Comparison of ENCODE assay signal across 15 cellular contexts in the genomic region with DNA sequence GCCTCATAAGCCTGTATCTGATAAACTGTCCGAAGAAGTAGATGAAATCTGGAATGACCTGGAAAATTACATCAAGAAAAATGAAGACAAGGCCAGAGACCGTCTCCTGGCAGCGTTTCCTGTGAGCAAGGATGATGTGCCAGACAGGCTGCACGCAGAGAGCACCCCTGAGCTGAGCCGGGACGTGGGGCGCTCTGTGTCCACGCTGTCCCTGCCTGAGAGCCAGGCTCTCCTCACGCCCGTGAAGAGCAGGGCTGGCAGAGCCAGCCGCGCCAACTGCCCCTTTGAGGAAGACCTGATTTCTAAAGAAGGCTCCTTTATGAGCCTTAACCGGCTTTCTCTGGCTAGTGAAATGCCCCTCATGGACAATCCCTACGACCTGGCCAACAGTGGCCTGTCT. TPM values are rescaled to one million over a fixed set of nuclear protein-coding genes. Genes with fewer than 3 reads are reported as not detected.
DNase-seq lines count a peak whose midpoint lies in the region; ATAC-seq and TF ChIP-seq lines count a peak whose summit lies in the region.
"Had no signal": no experiment of that assay in that cellular context is flagged by ENCODE, and none has a peak within 500 bp of the region (broad histone marks: within the 10 kb centered on the region; RNA-seq: fewer than 3 reads in every experiment).

No MANE protein-coding gene starts in this region.

- H3K4me1 ChIP-seq in Caco-2 (0 out of 2 replicates have a peak, but pooled peaks cover 5% of the 10 kb centered on the region), HCT116 (ENCODE audit: control insufficient read depth in 1 of 2, insufficient read depth in 2 of 2, low read length in 2 of 2) (peaks cover 7 to 14% of the 10 kb centered on the region in 2 experiments; a peak in 3 of 4 replicates), osteoblast (ENCODE audit: insufficient read depth, low read length) (peaks cover 3% of the 10 kb centered on the region)

- H4K20me1 ChIP-seq in HCT116 (ENCODE audit: insufficient read depth) (no peaks in the 10 kb centered on the region), osteoblast (ENCODE audit: insufficient read depth, low read length) (no peaks in the 10 kb centered on the region)

- POLR2A ChIA-PET in Caco-2 (lab: Charles Lee) = no interaction called here
- POLR2A ChIA-PET in HCT116 (lab: Charles Lee) = no interaction called here

- no peak overlapping the region for H3K27ac ChIP-seq in HCT116 (ENCODE audit: low read depth, low read length)
- H3K27ac ChIP-seq in osteoblast (ENCODE audit: low read depth, low read length) = no peak overlapping the region
- H3K27ac ChIP-seq: HL-60 had no signal

- no peak overlapping the region for H3K27ac Mint-ChIP-seq in Caco-2 (ENCODE audit: unreplicated experiment)
- H3K27ac Mint-ChIP-seq in chondrocyte (ENCODE audit: unreplicated experiment) = no peak overlapping the region
- H3K27ac Mint-ChIP-seq in stimulated activated effector memory CD8-positive, alpha-beta T cell treated with anti-CD3 and anti-CD28 coated beads, Interleukin-12 subunit alpha, Interleukin-12 subunit beta, amount 100 ng/mL, for 72 hours = no peak overlapping the region
- H3K27ac Mint-ChIP-seq: B cell; CD4-positive, alpha-beta memory T cell had no signal

- H3K9me2 ChIP-seq in HCT116 (ENCODE audit: insufficient read depth) = no peaks in the 10 kb centered on the region

- TF ChIP-seq CTCF in Caco-2 (IDR thresholded peaks at IDR 0.05; ENCODE audit: insufficient read depth in 1 of 2, low read depth in 1 of 2, low read length in 1 of 2, severe bottlenecking in 1 of 2, unreplicated experiment in 1 of 2) (no peak), HCT116 (IDR thresholded peaks at IDR 0.05 in 2 of 3, conservative IDR thresholded peaks at IDR 0.05 in 1 of 3; ENCODE audit: borderline replicate concordance in 1 of 3, insufficient read depth in 1 of 3, low read depth in 2 of 3, low read length in 2 of 3) (no peak), osteoblast (IDR thresholded peaks at IDR 0.05; ENCODE audit: extremely low read depth, low read depth, low read length) (no peak), chondrocyte (IDR thresholded peaks at IDR 0.05) (no peak)

- CTCF ChIA-PET in Caco-2 (lab: Charles Lee) (no interaction called here), HCT116 (lab: Charles Lee) (interaction anchor here (1.5 kb wide), 2 partner anchors 14 kb away, joined by 3 read pairs; no protein-coding TSS in a partner anchor)

- H3K9ac ChIP-seq in HCT116 (ENCODE audit: low read length) = no peak overlapping the region

- TSS peak; percentile 28 for BruUV-seq in Caco-2 (replicated peaks; lab: Mats Ljungman, UMichigan)
- TSS peak; percentile 29 for BruUV-seq in HCT116 (replicated peaks; lab: Mats Ljungman, UMichigan)

- H3K4me2 ChIP-seq in HCT116 (ENCODE audit: low read length) (no peak overlapping the region), osteoblast (ENCODE audit: insufficient read depth, low read length) (no peak overlapping the region)

- H3K4me3 ChIP-seq in Caco-2 (ENCODE audit: low read depth, low read length) (no peak overlapping the region), HCT116 (replicated peaks in 1 of 2; ENCODE audit: low read depth in 1 of 2, low read length in 2 of 2) (no peak overlapping the region), osteoblast (ENCODE audit: insufficient read depth, low read length) (no peak overlapping the region)

- no peaks in the 10 kb centered on the region for H3K79me2 ChIP-seq in HCT116 (ENCODE audit: insufficient read depth, low read length)
- H3K79me2 ChIP-seq in osteoblast (ENCODE audit: insufficient read depth, low read length) = no peaks in the 10 kb centered on the region

- intact Hi-C loops in Caco-2 (cut with micrococcal nuclease; ENCODE audit: unreplicated experiment) = no loop called here
- intact Hi-C loops in HCT116 (cut with micrococcal nuclease) = no loop called here

- H3K36me3 Mint-ChIP-seq in Caco-2 (ENCODE audit: insufficient read depth, unreplicated experiment) = peaks cover 38% of the 10 kb centered on the region
- H3K36me3 Mint-ChIP-seq in chondrocyte (ENCODE audit: low read depth) = no peaks in the 10 kb centered on the region
- peaks cover 4% of the 10 kb centered on the region for H3K36me3 Mint-ChIP-seq in stimulated activated effector memory CD8-positive, alpha-beta T cell treated with anti-CD3 and anti-CD28 coated beads, Interleukin-12 subunit alpha, Interleukin-12 subunit beta, amount 100 ng/mL, for 72 hours

- H3K4me3 Mint-ChIP-seq in Caco-2 (ENCODE audit: unreplicated experiment) = no peak overlapping the region
- no peak overlapping the region for H3K4me3 Mint-ChIP-seq in chondrocyte (ENCODE audit: unreplicated experiment)
- H3K4me3 Mint-ChIP-seq in stimulated activated effector memory CD8-positive, alpha-beta T cell treated with anti-CD3 and anti-CD28 coated beads, Interleukin-12 subunit alpha, Interleukin-12 subunit beta, amount 100 ng/mL, for 72 hours = no peak overlapping the region
- H3K4me3 Mint-ChIP-seq: B cell; CD4-positive, alpha-beta memory T cell had no signal

- RAD21 ChIA-PET in HCT116 (lab: Charles Lee; ENCODE audit: low non-redundant PET in 1 of 2, low total read pairs in 2 of 2, uncharacterized antibody in 2 of 2, unreplicated experiment in 2 of 2) = no interaction called here

- no peak for TF ChIP-seq POLR2A in HCT116 (IDR thresholded peaks at IDR 0.05; ENCODE audit: borderline replicate concordance, extremely low read depth, insufficient read depth, insufficient read length)

- H3K4me1 Mint-ChIP-seq in Caco-2 (ENCODE audit: low read depth, unreplicated experiment) (no peaks in the 10 kb centered on the region), chondrocyte (ENCODE audit: low read depth) (peaks cover 8% of the 10 kb centered on the region)
- H3K4me1 Mint-ChIP-seq in stimulated activated effector memory CD8-positive, alpha-beta T cell treated with anti-CD3 and anti-CD28 coated beads, Interleukin-12 subunit alpha, Interleukin-12 subunit beta, amount 100 ng/mL, for 72 hours = no peaks in the 10 kb centered on the region
- H3K4me1 Mint-ChIP-seq: CD4-positive, alpha-beta memory T cell had no signal

- no peaks in the 10 kb centered on the region for H3K36me3 ChIP-seq in Caco-2 (ENCODE audit: control insufficient read depth, insufficient read depth, low read length)
- H3K36me3 ChIP-seq in HCT116 (ENCODE audit: control insufficient read depth in 1 of 2, insufficient read depth in 2 of 2, low read length in 2 of 2) = no peaks in the 10 kb centered on the region
- H3K36me3 ChIP-seq in osteoblast (ENCODE audit: insufficient read depth, low read length) = no peaks in the 10 kb centered on the region

- H3K27me3 Mint-ChIP-seq in Caco-2 (ENCODE audit: insufficient read depth, unreplicated experiment) (no peaks in the 10 kb centered on the region), chondrocyte (ENCODE audit: low read depth) (no peaks in the 10 kb centered on the region)
- H3K27me3 Mint-ChIP-seq: B cell; CD4-positive, alpha-beta memory T cell had no signal

- H2AFZ ChIP-seq in HCT116 (ENCODE audit: low read depth, low read length, poor library complexity, severe bottlenecking) (no peak overlapping the region), osteoblast (ENCODE audit: low read length) (no peak overlapping the region)

- ATAC-seq in HCT116 = no peak
- no peak for ATAC-seq in stimulated activated effector memory CD8-positive, alpha-beta T cell treated with anti-CD3 and anti-CD28 coated beads, Interleukin-12 subunit alpha, Interleukin-12 subunit beta, amount 100 ng/mL, for 72 hours

- H3K9me3 ChIP-seq in Caco-2 (no peaks in the 10 kb centered on the region), HCT116 (ENCODE audit: control insufficient read depth in 1 of 2, insufficient read depth in 1 of 2, low read depth in 1 of 2, low read length in 2 of 2) (no peaks in the 10 kb centered on the region), osteoblast (ENCODE audit: low read depth, low read length) (no peaks in the 10 kb centered on the region)

- no peaks in the 10 kb centered on the region for H3K9me3 Mint-ChIP-seq in Caco-2 (ENCODE audit: unreplicated experiment)
- H3K9me3 Mint-ChIP-seq in chondrocyte (ENCODE audit: low read depth) = no peaks in the 10 kb centered on the region
- H3K9me3 Mint-ChIP-seq in stimulated activated effector memory CD8-positive, alpha-beta T cell treated with anti-CD3 and anti-CD28 coated beads, Interleukin-12 subunit alpha, Interleukin-12 subunit beta, amount 100 ng/mL, for 72 hours = no peaks in the 10 kb centered on the region
- H3K9me3 Mint-ChIP-seq: CD4-positive, alpha-beta memory T cell had no signal

- DNase-seq in Caco-2 (no peak), HCT116 (ENCODE audit: low read depth, low spot score) (no peak), cerebellar cortex (ENCODE audit: low spot score) (peak; percentile 13), osteoblast (ENCODE audit: insufficient read length, low spot score, missing footprints) (peak; percentile 49), chondrocyte (ENCODE audit: low spot score) (no peak), CD1c-positive myeloid dendritic cell (ENCODE audit: extremely low spot score) (no peak)
- no peak for DNase-seq in stimulated activated effector memory CD8-positive, alpha-beta T cell treated with anti-CD3 and anti-CD28 coated beads, Interleukin-12 subunit alpha, Interleukin-12 subunit beta, amount 100 ng/mL, for 72 hours (ENCODE audit: low spot score in 2 of 2)
- DNase-seq: CD4-positive, alpha-beta memory T cell; DMS153; DMS79 treated with DMSO at 0.1 percent for 48 hours; EL; GDM1; HCEC 1CT had no signal

- TF ChIP-seq RAD21 in HCT116 (IDR thresholded peaks at IDR 0.05; ENCODE audit: low read depth) = no peak

- no peaks in the 10 kb centered on the region for H3K27me3 ChIP-seq in Caco-2 (replicated peaks; ENCODE audit: control insufficient read depth, insufficient read depth, low read length)
- no peaks in the 10 kb centered on the region for H3K27me3 ChIP-seq in HCT116 (ENCODE audit: insufficient read depth, low read length)
- H3K27me3 ChIP-seq in osteoblast (ENCODE audit: insufficient read depth, low read length) = peaks cover 4% of the 10 kb centered on the region

TF ChIP-seq in HCT116, 20 proteins besides CTCF, POLR2A, EP300 and RAD21 (continues in another document):
- TF ChIP-seq JUND (IDR thresholded peaks at IDR 0.05) = no peak

RNA-seq across cellular contexts. Expression of a gene that starts 33.9 kb away (rescaled TPM):
- 101 and 102 TPM in 2 replicates for total RNA-seq in Caco-2 (2022)
- total RNA-seq in HCT116 (2021; ENCODE audit: unreplicated experiment) = 127 TPM
- polyA plus RNA-seq in HCT116 (2012) = 86.6 and 93.8 TPM in 2 replicates
- total RNA-seq in osteoblast = 56.8 and 58.0 TPM in 2 replicates
- total RNA-seq in chondrocyte = 51.3 to 93.7 TPM (median 85.7 TPM) in 3 replicates

Comparison
In these comparisons a context has a peak if more than half of its experiments do, and no peak if none do; other contexts are left out.
1. DNase-seq: peak in cerebellar cortex (single experiment) and osteoblast (single experiment); none in Caco-2 (0 of 2), HCT116 (single experiment), chondrocyte (single experiment), stimulated activated effector memory CD8-positive, alpha-beta T cell treated with anti-CD3 and anti-CD28 coated beads, Interleukin-12 subunit alpha, Interleukin-12 subunit beta, amount 100 ng/mL, for 72 hours (0 of 2) and CD1c-positive myeloid dendritic cell (single experiment).